In genomic region chr9:108151161-108151586, GRCh38 we compare ENCODE assay signal across 1 cellular context.
TF ChIP-seq lines count a peak whose summit lies in the region.

No MANE protein-coding gene starts in this region.

TF ChIP-seq in K562, 482 proteins besides CTCF, POLR2A, EP300 and RAD21 (continued from another document):
- TF ChIP-seq GTF3C2 (IDR thresholded peaks at IDR 0.05; ENCODE audit: borderline replicate concordance, extremely low read depth, insufficient read length), result no peak
- peak; percentile 40 for TF ChIP-seq PKNOX1 (IDR thresholded peaks at IDR 0.05)
- TF ChIP-seq TRIM24 (IDR thresholded peaks at IDR 0.05), result peak in 1 of 2 experiments; percentile 7; a peak in 1 of 4 replicates
- peak; percentile 68 for TF ChIP-seq L3MBTL2 (IDR thresholded peaks at IDR 0.05)
- 0 out of 2 replicates have a peak, but pooled peaks have one; percentile 7 for TF ChIP-seq STAT5A (IDR thresholded peaks at IDR 0.05; ENCODE audit: borderline replicate concordance, low read length)
- peak; percentile 47 for TF ChIP-seq ATF3 (IDR thresholded peaks at IDR 0.05)
- no peak for TF ChIP-seq ATF3 (CRISPR knock-in tag; conservative IDR thresholded peaks at IDR 0.05)
- no peak for TF ChIP-seq SIN3A (IDR thresholded peaks at IDR 0.05; ENCODE audit: borderline replicate concordance in 2 of 2, control insufficient read depth in 1 of 2, low read depth in 2 of 2, low read length in 2 of 2)
